Comparison of ENCODE assay signal across 1 cellular context in the genomic region with DNA sequence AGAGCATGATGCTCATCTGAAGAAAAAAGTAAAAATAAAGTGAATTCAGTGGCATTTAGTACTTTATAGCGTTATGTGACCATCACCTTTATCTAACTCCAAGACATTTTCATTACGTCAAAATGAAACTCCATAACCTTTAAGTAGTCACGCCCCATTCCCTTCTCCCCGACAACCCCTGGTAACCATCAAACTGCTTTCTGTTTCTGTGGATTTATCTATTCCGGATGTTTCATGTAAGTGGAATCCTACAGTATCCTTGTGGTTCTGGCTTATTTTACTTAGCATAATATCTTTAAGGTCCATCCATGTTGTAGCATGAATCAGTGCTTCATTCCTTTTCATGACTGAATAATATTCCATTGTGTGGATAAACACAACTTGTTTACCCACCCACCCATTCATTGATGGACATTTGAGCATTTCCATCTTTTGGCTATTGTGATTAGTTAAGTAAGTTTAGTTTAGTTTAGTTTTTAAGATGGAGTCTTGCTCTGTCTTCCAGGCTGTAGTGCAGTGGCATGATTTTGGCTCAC.
TF ChIP-seq lines count a peak whose summit lies in the region.

No MANE protein-coding gene starts in this region.

TF ChIP-seq in H1, 55 proteins besides CTCF, POLR2A, EP300 and RAD21:
- TF ChIP-seq SP2 (IDR thresholded peaks at IDR 0.05; ENCODE audit: low read length) (no peak), KDM1A (IDR thresholded peaks at IDR 0.05; ENCODE audit: borderline replicate concordance, low read length) (0 out of 2 replicates have a peak, but pooled peaks have one; percentile 54)
TF ChIP-seq in H1: peak in this region for 1.
